22 cellular contexts compared by ENCODE assay signal in the genomic region with DNA sequence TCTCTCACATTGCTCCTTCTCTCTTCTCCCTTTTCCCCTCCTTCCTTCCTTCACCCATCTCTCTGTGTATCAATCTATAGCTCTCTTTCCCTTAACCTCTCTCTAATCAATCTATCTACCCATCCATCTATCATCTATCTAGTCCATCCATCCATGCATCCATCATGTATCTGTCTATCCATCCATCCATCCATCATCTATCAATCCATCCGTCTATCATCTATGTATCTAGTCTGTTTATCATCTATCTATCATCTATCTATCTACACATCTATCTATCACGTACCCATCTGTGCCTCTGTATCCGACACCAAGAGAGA.
DNase-seq lines count a peak whose midpoint lies in the region; ATAC-seq, FAIRE-seq and TF ChIP-seq lines count a peak whose summit lies in the region.
"Had no signal": no experiment of that assay in that cellular context is flagged by ENCODE, and none has a peak within 500 bp of the region (broad histone marks: within the 10 kb centered on the region; RNA-seq: fewer than 3 reads in every experiment).

No MANE protein-coding gene starts in this region.

- no peaks in the 10 kb centered on the region for H4K20me1 ChIP-seq in BLaER1 treated with 17β-estradiol and CSF1 and Interleukin-3, amounts not matched to agents 10 nM and 100 nM
- H4K20me1 ChIP-seq in H1 (replicated peaks in 1 of 2; ENCODE audit: control insufficient read depth in 1 of 2, insufficient read depth in 2 of 2, low read length in 2 of 2): no peaks in the 10 kb centered on the region
- no peaks in the 10 kb centered on the region for H4K20me1 ChIP-seq in neural cell (ENCODE audit: insufficient read depth)

- H3K4me2 ChIP-seq in BLaER1 treated with 17β-estradiol and CSF1 and Interleukin-3, amounts not matched to agents 10 nM and 100 nM: peak overlapping the region in 8 of 11 experiments; percentile 47 to 78 (median 64); a peak in 14 of 22 replicates
- no peak overlapping the region for H3K4me2 ChIP-seq in H1 (ENCODE audit: insufficient read depth in 1 of 2, low read depth in 2 of 2, low read length in 2 of 2)
- H3K4me2 ChIP-seq in neural cell (ENCODE audit: low read length): no peak overlapping the region

- intact Hi-C loops in Caco-2 (cut with micrococcal nuclease; ENCODE audit: unreplicated experiment): no loop called here

- H3K9ac ChIP-seq in BLaER1 treated with 17β-estradiol and CSF1 and Interleukin-3, amounts not matched to agents 10 nM and 100 nM: no peak overlapping the region
- H3K9ac ChIP-seq in H1 (replicated peaks in 1 of 4; ENCODE audit: extremely low read depth in 1 of 4, low read depth in 3 of 4, low read length in 3 of 4): no peak overlapping the region
- H3K9ac ChIP-seq in neural cell (ENCODE audit: low read length): no peak overlapping the region

- H4K8ac ChIP-seq in H1 (ENCODE audit: extremely low read depth, insufficient read depth, low read length): no peak overlapping the region

- no peaks in the 10 kb centered on the region for H3K36me3 Mint-ChIP-seq in Caco-2 (ENCODE audit: insufficient read depth, unreplicated experiment)
- H3K36me3 Mint-ChIP-seq: CD14-positive monocyte had no signal

- no peak overlapping the region for H3K4me3 ChIP-seq in BLaER1 treated with 17β-estradiol and CSF1 and Interleukin-3, amounts not matched to agents 10 nM and 100 nM
- H3K4me3 ChIP-seq in H1 (ENCODE audit: extremely low read depth in 1 of 4, insufficient read depth in 2 of 4, low read depth in 3 of 4, low read length in 4 of 4) (no peak overlapping the region), neural cell (ENCODE audit: low read length) (no peak overlapping the region), Caco-2 (ENCODE audit: low read depth, low read length) (no peak overlapping the region)

- POLR2A ChIA-PET in H1 (lab: Charles Lee; ENCODE audit: partially characterized antibody): no interaction called here
- POLR2A ChIA-PET in Caco-2 (lab: Charles Lee): no interaction called here

- CTCF ChIA-PET in H1 (lab: Charles Lee; ENCODE audit: partially characterized antibody) (no interaction called here), Caco-2 (lab: Charles Lee) (no interaction called here)

- H2BK120ac ChIP-seq in H1 (replicated peaks; ENCODE audit: low read depth, low read length): no peak overlapping the region

- 0 out of 2 replicates have a peak overlapping the region, but pooled peaks have one; percentile 24 for H2BK5ac ChIP-seq in H1 (ENCODE audit: low read depth, low read length)

- H2BK20ac ChIP-seq in H1 (ENCODE audit: low read length): no peak overlapping the region

- no peak for TF ChIP-seq CTCF in H1 (IDR thresholded peaks at IDR 0.05; ENCODE audit: control extremely low read depth in 1 of 3, insufficient read depth in 1 of 3, low read depth in 1 of 3, low read length in 3 of 3)
- no peak for TF ChIP-seq CTCF in neural cell (IDR thresholded peaks at IDR 0.05; ENCODE audit: poor library complexity, severe bottlenecking)
- no peak for TF ChIP-seq CTCF in Caco-2 (IDR thresholded peaks at IDR 0.05; ENCODE audit: insufficient read depth in 1 of 2, low read depth in 1 of 2, low read length in 1 of 2, severe bottlenecking in 1 of 2, unreplicated experiment in 1 of 2)

- H3K4me1 Mint-ChIP-seq in Caco-2 (ENCODE audit: low read depth, unreplicated experiment): no peaks in the 10 kb centered on the region
- H3K4me1 Mint-ChIP-seq: CD14-positive monocyte; CD4-positive, CD25-positive, alpha-beta regulatory T cell; CD8-positive, alpha-beta memory T cell had no signal

- H3K27me3 Mint-ChIP-seq in Caco-2 (ENCODE audit: insufficient read depth, unreplicated experiment): no peaks in the 10 kb centered on the region
- H3K27me3 Mint-ChIP-seq: CD4-positive, alpha-beta memory T cell; CD4-positive, CD25-positive, alpha-beta regulatory T cell; CD8-positive, alpha-beta memory T cell had no signal

- no peak overlapping the region for H3K14ac ChIP-seq in H1 (ENCODE audit: insufficient read length)

- TF ChIP-seq RAD21 in H1 (IDR thresholded peaks at IDR 0.05 in 1 of 2, conservative IDR thresholded peaks at IDR 0.05 in 1 of 2; ENCODE audit: low read depth in 2 of 2, low read length in 2 of 2): no peak
- TF ChIP-seq RAD21 in neural cell (conservative IDR thresholded peaks at IDR 0.05): no peak

- no peak for ATAC-seq in GM19023 (IDR thresholded peaks at IDR 0.05; ENCODE audit: unreplicated experiment)

- no peaks in the 10 kb centered on the region for H3K79me2 ChIP-seq in H1 (ENCODE audit: control insufficient read depth in 1 of 2, insufficient read depth in 2 of 2, low read length in 2 of 2)
- no peaks in the 10 kb centered on the region for H3K79me2 ChIP-seq in neural cell (replicated peaks; ENCODE audit: insufficient read depth, low read length)

- peaks cover 0 to 25% (median 11%) of the 10 kb centered on the region in 10 experiments; a peak in 14 of 20 replicates for H3K4me1 ChIP-seq in BLaER1 treated with 17β-estradiol and CSF1 and Interleukin-3, amounts not matched to agents 10 nM and 100 nM
- H3K4me1 ChIP-seq in H1 (replicated peaks in 1 of 4; ENCODE audit: control insufficient read depth in 3 of 4, insufficient read depth in 4 of 4, low read length in 3 of 4) (peaks cover 0 to 6% (median 3%) of the 10 kb centered on the region in 4 experiments; a peak in 3 of 7 replicates), Caco-2 (no peaks in the 10 kb centered on the region)
- H3K4me1 ChIP-seq: BE2C had no signal

- no peak for TF ChIP-seq EP300 in H1 (IDR thresholded peaks at IDR 0.05; ENCODE audit: borderline replicate concordance in 1 of 2, low read depth in 2 of 2, low read length in 2 of 2)
- no peak for TF ChIP-seq EP300 in neural cell (conservative IDR thresholded peaks at IDR 0.05; ENCODE audit: poor library complexity, severe bottlenecking)

- peaks cover 20 to 53% (median 36%) of the 10 kb centered on the region in 11 experiments for H3K9me3 ChIP-seq in BLaER1 treated with 17β-estradiol and CSF1 and Interleukin-3, amounts not matched to agents 10 nM and 100 nM (replicated peaks in 1 of 11)
- H3K9me3 ChIP-seq in H1 (ENCODE audit: insufficient read depth in 2 of 2, low read depth in 1 of 2, low read length in 1 of 2): peaks cover 2 to 4% of the 10 kb centered on the region in 2 experiments; a peak in 2 of 4 replicates
- H3K9me3 ChIP-seq in neural cell (ENCODE audit: low read length): no peaks in the 10 kb centered on the region
- no peaks in the 10 kb centered on the region for H3K9me3 ChIP-seq in Caco-2
- H3K9me3 ChIP-seq: BE2C had no signal

- 90 to 100% methylated on average over 2 to 3 of the region's 3 CpGs for WGBS in H1 (ENCODE audit: extremely low coverage in 1 of 2, insufficient coverage in 1 of 2, insufficient read length in 1 of 2, insufficient replicate concordance in 2 of 2, low coverage in 1 of 2, low lambda C conversion rate in 2 of 2, missing lambda C conversion rate in 1 of 2), 2 experiments

- H4K5ac ChIP-seq in H1 (ENCODE audit: insufficient read length, low read depth, low read length): no peak overlapping the region

- no peak overlapping the region for H2BK15ac ChIP-seq in H1 (ENCODE audit: low read length)

- no peaks in the 10 kb centered on the region for H3K9me3 Mint-ChIP-seq in Caco-2 (ENCODE audit: unreplicated experiment)

- FAIRE-seq in H1 (lab: Jason Lieb, UNC): no peak
- FAIRE-seq: A204.1, D721Med, G401.6, GM12891 had no signal

- no peaks in the 10 kb centered on the region for H3K27me3 ChIP-seq in BLaER1 treated with 17β-estradiol and CSF1 and Interleukin-3, amounts not matched to agents 10 nM and 100 nM
- H3K27me3 ChIP-seq in H1 (replicated peaks in 1 of 4; ENCODE audit: control insufficient read depth in 3 of 4, extremely low read depth in 1 of 4, insufficient read depth in 3 of 4, low read length in 3 of 4) (no peaks in the 10 kb centered on the region), neural cell (ENCODE audit: insufficient read depth, low read depth, low read length) (no peaks in the 10 kb centered on the region), Caco-2 (replicated peaks; ENCODE audit: control insufficient read depth, insufficient read depth, low read length) (no peaks in the 10 kb centered on the region)
- H3K27me3 ChIP-seq: BE2C had no signal

- no peak overlapping the region for H2AFZ ChIP-seq in H1 (ENCODE audit: low read length)
- H2AFZ ChIP-seq in neural cell (ENCODE audit: low read depth, low read length): no peak overlapping the region

- H2AK5ac ChIP-seq in H1 (ENCODE audit: low read depth, low read length): 0 out of 2 replicates have a peak overlapping the region, but pooled peaks have one; percentile 75

- H3K23ac ChIP-seq in H1 (ENCODE audit: insufficient read length): no peak overlapping the region

- no peak for TF ChIP-seq POLR2A in H1 (IDR thresholded peaks at IDR 0.05; ENCODE audit: control extremely low read depth in 1 of 2, low read depth in 2 of 2, low read length in 2 of 2)

- H3K4me3 Mint-ChIP-seq in Caco-2 (ENCODE audit: unreplicated experiment): no peak overlapping the region
- H3K4me3 Mint-ChIP-seq: CD14-positive monocyte; CD4-positive, alpha-beta memory T cell; CD4-positive, CD25-positive, alpha-beta regulatory T cell; CD8-positive, alpha-beta memory T cell had no signal

- no peak overlapping the region for H3K4ac ChIP-seq in H1 (replicated peaks; ENCODE audit: insufficient read length, low read depth, low read length)

- peak overlapping the region; percentile 66 for H4K91ac ChIP-seq in H1 (replicated peaks; ENCODE audit: insufficient read length, low read length)

- no peak overlapping the region for H3K18ac ChIP-seq in H1 (ENCODE audit: extremely low read depth, low read length)

- peaks cover 3% of the 10 kb centered on the region; the same call in 1 of the 2 replicates for H3K79me1 ChIP-seq in H1 (ENCODE audit: low read depth, low read length)

- no peaks in the 10 kb centered on the region for H3K9me2 ChIP-seq in neural cell (ENCODE audit: insufficient read depth, low read length)

- H3F3A ChIP-seq in neural cell (ENCODE audit: insufficient read depth, low read length, poor library complexity, severe bottlenecking): no peaks in the 10 kb centered on the region

- H3K56ac ChIP-seq in H1 (replicated peaks; ENCODE audit: insufficient read length, low read depth, low read length): no peak overlapping the region

- peaks cover 1% of the 10 kb centered on the region; the same call in 1 of the 2 replicates for H3K23me2 ChIP-seq in H1 (ENCODE audit: low read depth, low read length)

- BruUV-seq in Caco-2 (replicated peaks; lab: Mats Ljungman, UMichigan): no TSS peak

- H3K36me3 ChIP-seq in BLaER1 treated with 17β-estradiol and CSF1 and Interleukin-3, amounts not matched to agents 10 nM and 100 nM: peaks cover 0 to under 1% (median 0%) of the 10 kb centered on the region in 11 experiments; a peak in 5 of 22 replicates
- H3K36me3 ChIP-seq in H1 (ENCODE audit: control insufficient read depth in 2 of 4, insufficient read depth in 4 of 4, low read length in 3 of 4) (no peaks in the 10 kb centered on the region), neural cell (ENCODE audit: insufficient read depth, low read length) (no peaks in the 10 kb centered on the region), Caco-2 (ENCODE audit: control insufficient read depth, insufficient read depth, low read length) (no peaks in the 10 kb centered on the region)
- H3K36me3 ChIP-seq: BE2C had no signal

- 0 out of 2 replicates have a peak overlapping the region, but pooled peaks have one; percentile 55 for H2BK12ac ChIP-seq in H1 (ENCODE audit: low read depth, low read length)

- DNase-seq in H1 (ENCODE audit: low read depth in 1 of 2, low spot score in 2 of 2) (no peak), islet precursor cell (no peak), Caco-2 (no peak)
- DNase-seq: 8988T; ACHN; BE2C; C1 segment of cervical spinal cord; Calu3; CD4-positive, alpha-beta memory T cell; CD4-positive, CD25-positive, alpha-beta regulatory T cell; CD8-positive, alpha-beta memory T cell; COR-L47; DMS79 treated with DMSO at 0.1 percent for 48 hours; GF-D8 had no signal

- H3K27ac ChIP-seq in BLaER1 treated with 17β-estradiol and CSF1 and Interleukin-3, amounts not matched to agents 10 nM and 100 nM: no peak overlapping the region
- no peak overlapping the region for H3K27ac ChIP-seq in H1 (ENCODE audit: low read depth, low read length)
- peak overlapping the region; percentile 16 for H3K27ac ChIP-seq in neural cell (ENCODE audit: low read length)

- H3K27ac Mint-ChIP-seq in Caco-2 (ENCODE audit: unreplicated experiment): no peak overlapping the region
- H3K27ac Mint-ChIP-seq: CD14-positive monocyte; CD4-positive, alpha-beta memory T cell; CD8-positive, alpha-beta memory T cell had no signal

Comparison
In these comparisons a context has a peak if more than half of its experiments do, and no peak if none do; other contexts are left out.
1. H3K4me2 ChIP-seq: peak in BLaER1 treated with 17β-estradiol and CSF1 and Interleukin-3, amounts not matched to agents 10 nM and 100 nM (8 of 11); none in H1 (0 of 2) and neural cell (single experiment).